In genomic region chr1:62800825-62801306, GRCh38 we compare ENCODE assay signal across 8 cellular contexts. TPM values are rescaled to one million over a fixed set of nuclear protein-coding genes. Genes with fewer than 3 reads are reported as not detected.
DNase-seq lines count a peak whose midpoint lies in the region; ATAC-seq and TF ChIP-seq lines count a peak whose summit lies in the region.

No MANE protein-coding gene starts in this region.

- H3K4me3 ChIP-seq in gastroesophageal sphincter, result no peak overlapping the region

- H3K4me1 Mint-ChIP-seq in H9, result no peaks in the 10 kb centered on the region
- H3K4me1 Mint-ChIP-seq in activated T-helper 1 cell treated with anti-CD3 and anti-CD28 coated beads, Interleukin-12 subunit alpha, Interleukin-12 subunit beta, Interleukin-2, Interleukin-4 antibody, amounts not matched to agents 30 ng/mL and 10 ng/mL and 1 ng/mL, durations not matched to agents 14 hours and 24 hours and 36 hours (ENCODE audit: low read depth), result peaks cover 14% of the 10 kb centered on the region

- no peak overlapping the region for H2AFZ ChIP-seq in H9 (ENCODE audit: low read length)

- H2BK20ac ChIP-seq in H9 (ENCODE audit: low read depth, low read length, poor library complexity, severe bottlenecking), result no peak overlapping the region

- H3K36me3 Mint-ChIP-seq in H9 (ENCODE audit: insufficient read depth in 1 of 3, low read depth in 3 of 3), result peaks cover 0 to 3% (median 0%) of the 10 kb centered on the region in 3 experiments; a peak in 2 of 7 replicates
- peaks cover 3% of the 10 kb centered on the region for H3K36me3 Mint-ChIP-seq in activated T-helper 1 cell treated with anti-CD3 and anti-CD28 coated beads, Interleukin-12 subunit alpha, Interleukin-12 subunit beta, Interleukin-2, Interleukin-4 antibody, amounts not matched to agents 30 ng/mL and 10 ng/mL and 1 ng/mL, durations not matched to agents 14 hours and 24 hours and 36 hours (ENCODE audit: low read depth)

- H3K9me3 ChIP-seq in H9 (ENCODE audit: control insufficient read depth, low read depth, low read length) (no peaks in the 10 kb centered on the region), gastroesophageal sphincter (no peaks in the 10 kb centered on the region)

- H3T11ph ChIP-seq in H9 (ENCODE audit: low read length), result no peak overlapping the region

- H3K27me3 Mint-ChIP-seq in H9 (ENCODE audit: low read depth), result no peaks in the 10 kb centered on the region
- H3K27me3 Mint-ChIP-seq in activated T-helper 1 cell treated with anti-CD3 and anti-CD28 coated beads, Interleukin-12 subunit alpha, Interleukin-12 subunit beta, Interleukin-2, Interleukin-4 antibody, amounts not matched to agents 30 ng/mL and 10 ng/mL and 1 ng/mL, durations not matched to agents 14 hours and 24 hours and 36 hours (ENCODE audit: insufficient read depth), result no peaks in the 10 kb centered on the region

- H4K20me1 ChIP-seq in H9 (ENCODE audit: control insufficient read depth, insufficient read depth, insufficient read length), result no peaks in the 10 kb centered on the region

- ATAC-seq in GM18520 (IDR thresholded peaks at IDR 0.05; ENCODE audit: unreplicated experiment) (peak; percentile 98), gastroesophageal sphincter (peak; percentile 50)

- no peaks in the 10 kb centered on the region for H3K79me1 ChIP-seq in H9 (ENCODE audit: insufficient read depth, low read depth, low read length, poor library complexity, severe bottlenecking)

- no CpG with 5 or more reads among the region's 3 CpGs for WGBS in H9 (ENCODE audit: extremely low coverage, insufficient read length, low lambda C conversion rate)
- WGBS in gastroesophageal sphincter (ENCODE audit: low coverage in 1 of 2), 2 donors, result 70% methylated on average over 3 of the region's 3 CpGs

- no peak overlapping the region for H4K91ac ChIP-seq in H9 (ENCODE audit: insufficient read length, low read depth, low read length)

- intact Hi-C loops in activated T-helper 1 cell treated with anti-CD3 and anti-CD28 coated beads, Interleukin-12 subunit alpha, Interleukin-12 subunit beta, Interleukin-2, Interleukin-4 antibody, amounts not matched to agents 30 ng/mL and 10 ng/mL and 1 ng/mL, durations not matched to agents 14 hours and 24 hours and 36 hours (cut with micrococcal nuclease), result no loop called here

- TF ChIP-seq CTCF in H9 (conservative IDR thresholded peaks at IDR 0.05), result no peak
- TF ChIP-seq CTCF in gastroesophageal sphincter (IDR thresholded peaks at IDR 0.05), result no peak

- H3K4me2 ChIP-seq in H9 (ENCODE audit: insufficient read depth, insufficient read length, low read length), result no peak overlapping the region

- no peak for TF ChIP-seq EP300 in gastroesophageal sphincter (IDR thresholded peaks at IDR 0.05)

- H2BK12ac ChIP-seq in H9 (ENCODE audit: insufficient read length, low read depth, low read length), result no peak overlapping the region

- DNase-seq in H9 (no peak), Kasumi-1 (lab: John Stamatoyannopoulos, UW) (peak; percentile 87 to 92), inferior parietal cortex (ENCODE audit: extremely low spot score) (no peak), HuH-7 (ENCODE audit: low spot score) (no peak)
- no peak for DNase-seq in activated T-helper 1 cell treated with anti-CD3 and anti-CD28 coated beads, Interleukin-12 subunit alpha, Interleukin-12 subunit beta, Interleukin-2, Interleukin-4 antibody, amounts not matched to agents 30 ng/mL and 10 ng/mL and 1 ng/mL, durations not matched to agents 14 hours and 24 hours and 36 hours (ENCODE audit: low spot score)
- DNase-seq in stimulated activated naive CD4-positive, alpha-beta T cell (lab: John Stamatoyannopoulos, UW), result no peak

- peak overlapping the region in 1 of 3 experiments; percentile 41; a peak in 2 of 7 replicates for H3K27ac Mint-ChIP-seq in H9
- no peak overlapping the region for H3K27ac Mint-ChIP-seq in activated T-helper 1 cell treated with anti-CD3 and anti-CD28 coated beads, Interleukin-12 subunit alpha, Interleukin-12 subunit beta, Interleukin-2, Interleukin-4 antibody, amounts not matched to agents 30 ng/mL and 10 ng/mL and 1 ng/mL, durations not matched to agents 14 hours and 24 hours and 36 hours

- H2BK15ac ChIP-seq in H9 (ENCODE audit: low read depth, low read length), result no peak overlapping the region

- H3K23ac ChIP-seq in H9 (ENCODE audit: insufficient read length, low read depth, low read length), result no peak overlapping the region

- no peak overlapping the region for H3K14ac ChIP-seq in H9 (ENCODE audit: insufficient read depth, low read length)

- no peaks in the 10 kb centered on the region for H3K9me3 Mint-ChIP-seq in H9
- no peaks in the 10 kb centered on the region for H3K9me3 Mint-ChIP-seq in activated T-helper 1 cell treated with anti-CD3 and anti-CD28 coated beads, Interleukin-12 subunit alpha, Interleukin-12 subunit beta, Interleukin-2, Interleukin-4 antibody, amounts not matched to agents 30 ng/mL and 10 ng/mL and 1 ng/mL, durations not matched to agents 14 hours and 24 hours and 36 hours

- no peaks in the 10 kb centered on the region for H3K23me2 ChIP-seq in H9 (ENCODE audit: insufficient read length, low read depth, low read length, poor library complexity, severe bottlenecking)

- H3K27me3 ChIP-seq in H9 (ENCODE audit: insufficient read depth, low read length), result no peaks in the 10 kb centered on the region
- H3K27me3 ChIP-seq in gastroesophageal sphincter, result no peaks in the 10 kb centered on the region

- TF ChIP-seq POLR2A in gastroesophageal sphincter (IDR thresholded peaks at IDR 0.05), result no peak

- no peak overlapping the region for H4K5ac ChIP-seq in H9 (ENCODE audit: insufficient read length, low read depth, low read length)

- peaks cover 0 to 10% of the 10 kb centered on the region in 2 donors for H3K36me3 ChIP-seq in gastroesophageal sphincter

- H2AK5ac ChIP-seq in H9 (ENCODE audit: insufficient read length, low read length), result no peak overlapping the region

- no peak overlapping the region for H3K18ac ChIP-seq in H9 (ENCODE audit: insufficient read length, low read depth, low read length)

- H3K4me1 ChIP-seq in H9 (ENCODE audit: insufficient read depth, low read length) (no peaks in the 10 kb centered on the region), gastroesophageal sphincter (peaks cover 0 to 5% (median 0%) of the 10 kb centered on the region in 3 donors)

- no peak overlapping the region for H3K56ac ChIP-seq in H9 (ENCODE audit: insufficient read length, low read depth, low read length)

- H2BK120ac ChIP-seq in H9 (ENCODE audit: low read depth, low read length, poor library complexity, severe bottlenecking), result no peak overlapping the region

- H2BK5ac ChIP-seq in H9 (ENCODE audit: insufficient read length, low read length), result no peak overlapping the region

- H3K9ac ChIP-seq in H9 (ENCODE audit: extremely low read depth, insufficient read length, low read length), result no peak overlapping the region

- no peak overlapping the region for H3K4ac ChIP-seq in H9 (ENCODE audit: low read depth, low read length)

- H3K79me2 ChIP-seq in H9 (ENCODE audit: insufficient read depth, low read length), result no peaks in the 10 kb centered on the region; the same call in 1 of the 2 replicates

- no peak overlapping the region for H4K8ac ChIP-seq in H9 (replicated peaks; ENCODE audit: insufficient read length, low read depth, low read length)

- H3K27ac ChIP-seq in H9 (ENCODE audit: insufficient read length, low read depth, low read length) (peak overlapping the region; percentile 10), gastroesophageal sphincter (no peak overlapping the region)

- H3K4me3 Mint-ChIP-seq in H9, result no peak overlapping the region
- no peak overlapping the region for H3K4me3 Mint-ChIP-seq in activated T-helper 1 cell treated with anti-CD3 and anti-CD28 coated beads, Interleukin-12 subunit alpha, Interleukin-12 subunit beta, Interleukin-2, Interleukin-4 antibody, amounts not matched to agents 30 ng/mL and 10 ng/mL and 1 ng/mL, durations not matched to agents 14 hours and 24 hours and 36 hours

RNA-seq across cellular contexts. Expression of gene ATG4C, which starts 16.9 kb away (rescaled TPM):
- total RNA-seq in H9 (2021) (13.1 and 14.8 TPM in 2 replicates), gastroesophageal sphincter (10 to 100 TPM in 1 of 4 donors, 1 to 10 TPM in 3; 6.1 to 10.1 (median 8.7) TPM)
- total RNA-seq in activated T-helper 1 cell treated with anti-CD3 and anti-CD28 coated beads, Interleukin-12 subunit alpha, Interleukin-12 subunit beta, Interleukin-2, Interleukin-4 antibody, amounts not matched to agents 30 ng/mL and 10 ng/mL and 1 ng/mL, durations not matched to agents 14 hours and 24 hours and 36 hours, result 8.8 TPM in 2 replicates

Comparison
In these comparisons a context has a peak if more than half of its experiments do, and no peak if none do; other contexts are left out.
1. DNase-seq: peak in Kasumi-1 (2 of 2); none in H9 (single experiment), activated T-helper 1 cell treated with anti-CD3 and anti-CD28 coated beads, Interleukin-12 subunit alpha, Interleukin-12 subunit beta, Interleukin-2, Interleukin-4 antibody, amounts not matched to agents 30 ng/mL and 10 ng/mL and 1 ng/mL, durations not matched to agents 14 hours and 24 hours and 36 hours (single experiment), stimulated activated naive CD4-positive, alpha-beta T cell (0 of 6), inferior parietal cortex (single experiment) and HuH-7 (single experiment).